ENCODE assay signal across 19 cellular contexts in the genomic region with DNA sequence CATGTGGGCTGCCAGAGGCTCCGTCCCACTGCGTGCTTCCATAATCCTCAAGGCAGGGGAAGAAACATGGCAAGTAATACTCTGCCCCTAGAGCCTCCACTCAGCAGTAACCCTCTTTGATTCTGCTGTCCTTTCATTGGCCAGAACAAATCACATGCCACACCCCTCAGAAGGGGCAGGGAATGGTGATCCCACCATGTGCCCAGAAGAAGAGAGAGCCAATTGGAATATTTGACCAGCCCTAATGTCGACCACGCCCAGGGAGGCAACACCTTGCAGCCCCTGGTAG.
DNase-seq lines count a peak whose midpoint lies in the region; ATAC-seq and TF ChIP-seq lines count a peak whose summit lies in the region.
"Had no signal": no experiment of that assay in that cellular context is flagged by ENCODE, and none has a peak within 500 bp of the region (broad histone marks: within the 10 kb centered on the region; RNA-seq: fewer than 3 reads in every experiment).

No MANE protein-coding gene starts in this region.

- no peak overlapping the region for H3K23ac ChIP-seq in IMR-90 (ENCODE audit: low read depth, low read length)
- no peak overlapping the region for H3K23ac ChIP-seq in mesenchymal stem cell (ENCODE audit: low read length in 2 of 2)

- peak overlapping the region in 1 of 2 experiments; percentile 32 for H2BK12ac ChIP-seq in mesenchymal stem cell (ENCODE audit: low read length in 2 of 2)

- peaks cover 17% of the 10 kb centered on the region for H3K9me1 ChIP-seq in IMR-90 (ENCODE audit: insufficient read depth, low read length)

- peaks cover 19 to 36% (median 30%) of the 10 kb centered on the region in 10 experiments for H3K4me1 ChIP-seq in BLaER1 treated with 17β-estradiol and CSF1 and Interleukin-3, amounts not matched to agents 10 nM and 100 nM
- H3K4me1 ChIP-seq in IMR-90 (ENCODE audit: control insufficient read depth, insufficient read depth, low read length) (peaks cover 14% of the 10 kb centered on the region), mesenchymal stem cell (ENCODE audit: control insufficient read depth, insufficient read depth, low read depth, low read length) (peaks cover 25% of the 10 kb centered on the region), neural progenitor cell (no peaks in the 10 kb centered on the region), SJCRH30 (peaks cover 54% of the 10 kb centered on the region)

- CTCF ChIA-PET in IMR-90 (lab: Yijun Ruan, JAX): no interaction called here

- no peak for TF ChIP-seq POLR2A in IMR-90 (IDR thresholded peaks at IDR 0.05; ENCODE audit: low read depth, low read length)

- DNase-seq in IMR-90 (no peak), mesenchymal stem cell (no peak), neural progenitor cell (ENCODE audit: low spot score) (no peak), SJCRH30 (no peak), HUDEP-2 (lab: John Stamatoyannopoulos, UW; ENCODE audit: unreplicated experiment in 76 of 76) (no peak)
- no peak for DNase-seq in NK-92 treated with Interleukin-12 subunit alpha and Interleukin-12 subunit beta, amount 100 ng/mL, for 24 hours (lab: John Stamatoyannopoulos, UW)
- DNase-seq: CD4-positive, alpha-beta T cell; CD8-positive, alpha-beta memory T cell; DMS 273 treated with DMSO at 0.1 percent for 48 hours; DMS79; EL; GDM1; H7; HCEC 1CT had no signal

- H3K9me3 Mint-ChIP-seq in neural progenitor cell: peaks cover 5% of the 10 kb centered on the region
- H3K9me3 Mint-ChIP-seq: CD14-positive monocyte; CD4-positive, alpha-beta T cell; CD8-positive, alpha-beta memory T cell had no signal

- H3K79me2 ChIP-seq in neural progenitor cell (ENCODE audit: low read depth): no peaks in the 10 kb centered on the region

- no peak overlapping the region for H3K18ac ChIP-seq in IMR-90 (ENCODE audit: low read depth, low read length)
- H3K18ac ChIP-seq in mesenchymal stem cell (ENCODE audit: low read depth in 1 of 2, low read length in 2 of 2): peak overlapping the region in 1 of 2 experiments; percentile 40

- no peak overlapping the region for H3K4me3 Mint-ChIP-seq in neural progenitor cell
- H3K4me3 Mint-ChIP-seq: CD14-positive monocyte; CD4-positive, alpha-beta T cell; CD8-positive, alpha-beta memory T cell had no signal

- in situ Hi-C loops in IMR-90 (cut with MboI; ENCODE audit: low sequenced_read_pairs): no loop called here

- no peak overlapping the region for H3K14ac ChIP-seq in IMR-90 (replicated peaks; ENCODE audit: low read depth, low read length)
- H3K14ac ChIP-seq in mesenchymal stem cell (ENCODE audit: low read length in 2 of 2): no peak overlapping the region

- ATAC-seq in IMR-90 (ENCODE audit: low read depth): no peak
- no peak for ATAC-seq in GM18867 (IDR thresholded peaks at IDR 0.05; ENCODE audit: unreplicated experiment)

- H3K27me3 ChIP-seq in BLaER1 treated with 17β-estradiol and CSF1 and Interleukin-3, amounts not matched to agents 10 nM and 100 nM: peaks cover 80 to 93% (median 91%) of the 10 kb centered on the region in 11 experiments
- H3K27me3 ChIP-seq in IMR-90 (ENCODE audit: control insufficient read depth, insufficient read depth, low read length) (no peaks in the 10 kb centered on the region; the same call in 1 of the 2 replicates), mesenchymal stem cell (ENCODE audit: control insufficient read depth in 1 of 2, insufficient read depth in 1 of 2, low read length in 2 of 2) (peaks cover 0 to 10% of the 10 kb centered on the region in 2 experiments), neural progenitor cell (no peaks in the 10 kb centered on the region), SJCRH30 (no peaks in the 10 kb centered on the region)

- BruUV-seq in IMR-90 (replicated peaks; lab: Mats Ljungman, UMichigan): no TSS peak

- 100% methylated on average over 1 of the region's 4 CpGs; no CpG with 5 or more reads in 1 of the 2 experiments for WGBS in IMR-90 (ENCODE audit: extremely low coverage in 2 of 2, insufficient read length in 1 of 2), 2 experiments
- 94% methylated on average over 4 of the region's 4 CpGs for WGBS in mesenchymal stem cell

- no peak overlapping the region for H2AK5ac ChIP-seq in IMR-90 (ENCODE audit: low read depth, low read length)
- peak overlapping the region; percentile 24 for H2AK5ac ChIP-seq in mesenchymal stem cell (ENCODE audit: low read length, severe bottlenecking)

- TF ChIP-seq CTCF in IMR-90 (conservative IDR thresholded peaks at IDR 0.05; ENCODE audit: low read depth, low read length) (no peak), neural progenitor cell (IDR thresholded peaks at IDR 0.05) (no peak)

- H3K9ac ChIP-seq in BLaER1 treated with 17β-estradiol and CSF1 and Interleukin-3, amounts not matched to agents 10 nM and 100 nM: no peak overlapping the region
- H3K9ac ChIP-seq in IMR-90 (ENCODE audit: low read depth, low read length) (no peak overlapping the region), mesenchymal stem cell (ENCODE audit: low read length) (no peak overlapping the region), neural progenitor cell (no peak overlapping the region)
- H3K9ac ChIP-seq: GM23248 had no signal

- peaks cover 0 to 84% (median 63%) of the 10 kb centered on the region in 11 experiments; a peak in 18 of 22 replicates for H4K20me1 ChIP-seq in BLaER1 treated with 17β-estradiol and CSF1 and Interleukin-3, amounts not matched to agents 10 nM and 100 nM
- H4K20me1 ChIP-seq in IMR-90 (ENCODE audit: insufficient read depth, low read length) (no peaks in the 10 kb centered on the region), neural progenitor cell (ENCODE audit: low read depth) (no peaks in the 10 kb centered on the region)

- no peak overlapping the region for H3K56ac ChIP-seq in IMR-90 (ENCODE audit: extremely low read depth, insufficient read depth, low read length)

- H3K4me1 Mint-ChIP-seq in neural progenitor cell: peaks cover 25% of the 10 kb centered on the region
- H3K4me1 Mint-ChIP-seq: CD8-positive, alpha-beta memory T cell had no signal

- TF ChIP-seq RAD21 in IMR-90 (IDR thresholded peaks at IDR 0.05; ENCODE audit: low read length): no peak

- no peak overlapping the region for H3K27ac ChIP-seq in BLaER1 treated with 17β-estradiol and CSF1 and Interleukin-3, amounts not matched to agents 10 nM and 100 nM
- H3K27ac ChIP-seq in IMR-90 (ENCODE audit: insufficient read depth, low read length) (no peak overlapping the region), mesenchymal stem cell (ENCODE audit: low read length, poor library complexity, severe bottlenecking) (no peak overlapping the region), neural progenitor cell (no peak overlapping the region), SJCRH30 (no peak overlapping the region)
- H3K27ac ChIP-seq: GM23248 had no signal

- H4K5ac ChIP-seq in IMR-90 (ENCODE audit: low read depth, low read length): no peak overlapping the region

- H3K4me3 ChIP-seq in BLaER1 treated with 17β-estradiol and CSF1 and Interleukin-3, amounts not matched to agents 10 nM and 100 nM: no peak overlapping the region
- H3K4me3 ChIP-seq in IMR-90 (ENCODE audit: insufficient read depth, low read depth, low read length) (no peak overlapping the region), mesenchymal stem cell (ENCODE audit: insufficient read depth in 1 of 2, low read depth in 1 of 2, low read length in 2 of 2) (no peak overlapping the region), neural progenitor cell (no peak overlapping the region), SJCRH30 (no peak overlapping the region)
- H3K4me3 ChIP-seq: GM12878, GM23248 had no signal

- H2BK20ac ChIP-seq in IMR-90 (ENCODE audit: low read depth, low read length): no peak overlapping the region

- H2AFZ ChIP-seq in IMR-90 (replicated peaks; ENCODE audit: low read length, poor library complexity) (no peak overlapping the region), mesenchymal stem cell (ENCODE audit: low read depth, low read length) (no peak overlapping the region), neural progenitor cell (replicated peaks) (no peak overlapping the region)
- H2AFZ ChIP-seq: GM23248 had no signal

- no peak overlapping the region for H2BK120ac ChIP-seq in IMR-90 (ENCODE audit: low read depth, low read length)
- H2BK120ac ChIP-seq in mesenchymal stem cell (ENCODE audit: low read depth, low read length): no peak overlapping the region

- no peaks in the 10 kb centered on the region for H3K36me3 Mint-ChIP-seq in neural progenitor cell
- H3K36me3 Mint-ChIP-seq: CD14-positive monocyte; CD8-positive, alpha-beta memory T cell had no signal

- peak overlapping the region; percentile 66 to 95 (median 88); a peak in 21 of 22 replicates for H3K4me2 ChIP-seq in BLaER1 treated with 17β-estradiol and CSF1 and Interleukin-3, amounts not matched to agents 10 nM and 100 nM
- H3K4me2 ChIP-seq in IMR-90 (ENCODE audit: low read depth, low read length) (no peak overlapping the region), mesenchymal stem cell (ENCODE audit: low read length, poor library complexity, severe bottlenecking) (no peak overlapping the region), neural progenitor cell (no peak overlapping the region)

- dilution Hi-C loops in IMR-90 (cut with HindIII; ENCODE audit: low sequenced_read_pairs, unreplicated experiment): no loop called here

- H3K4ac ChIP-seq in IMR-90 (ENCODE audit: low read depth, low read length) (no peak overlapping the region), mesenchymal stem cell (ENCODE audit: low read depth in 1 of 2, low read length in 2 of 2) (no peak overlapping the region)

- peaks cover 14% of the 10 kb centered on the region for H3K27me3 Mint-ChIP-seq in neural progenitor cell (ENCODE audit: insufficient read depth, low read depth)
- H3K27me3 Mint-ChIP-seq: CD4-positive, alpha-beta T cell had no signal

- intact Hi-C loops in IMR-90 (cut with micrococcal nuclease): no loop called here

- H2AK9ac ChIP-seq in IMR-90 (replicated peaks; ENCODE audit: low read depth, low read length, poor library complexity): peak overlapping the region; percentile 39

- no peaks in the 10 kb centered on the region for H3F3A ChIP-seq in neural progenitor cell (ENCODE audit: low read depth)

- H2BK5ac ChIP-seq in IMR-90 (ENCODE audit: low read depth, low read length, poor library complexity, severe bottlenecking) (no peak overlapping the region), mesenchymal stem cell (ENCODE audit: low read depth, low read length, poor library complexity, severe bottlenecking) (no peak overlapping the region)

- H2BK15ac ChIP-seq in IMR-90 (ENCODE audit: low read depth, low read length) (no peak overlapping the region), mesenchymal stem cell (ENCODE audit: low read depth, poor library complexity, severe bottlenecking) (peak overlapping the region; percentile 87)

- no peak overlapping the region for H4K8ac ChIP-seq in IMR-90 (ENCODE audit: low read depth in 2 of 2, low read length in 2 of 2)
- H4K8ac ChIP-seq in mesenchymal stem cell (ENCODE audit: low read length): peak overlapping the region; percentile 31

- peak overlapping the region; percentile 28 for H3K27ac Mint-ChIP-seq in neural progenitor cell
- H3K27ac Mint-ChIP-seq: CD14-positive monocyte; CD4-positive, alpha-beta T cell; CD8-positive, alpha-beta memory T cell had no signal

- H3K79me1 ChIP-seq in IMR-90 (ENCODE audit: low read depth in 1 of 2, low read length in 2 of 2) (no peaks in the 10 kb centered on the region), mesenchymal stem cell (replicated peaks; ENCODE audit: low read length, poor library complexity, severe bottlenecking) (no peaks in the 10 kb centered on the region)

- H3K36me3 ChIP-seq in BLaER1 treated with 17β-estradiol and CSF1 and Interleukin-3, amounts not matched to agents 10 nM and 100 nM: no peaks in the 10 kb centered on the region
- H3K36me3 ChIP-seq in IMR-90 (ENCODE audit: control insufficient read depth, insufficient read depth, low read length): no peaks in the 10 kb centered on the region
- no peaks in the 10 kb centered on the region for H3K36me3 ChIP-seq in mesenchymal stem cell (ENCODE audit: control insufficient read depth in 1 of 2, insufficient read depth in 2 of 2, low read depth in 1 of 2, low read length in 2 of 2)
- no peaks in the 10 kb centered on the region for H3K36me3 ChIP-seq in neural progenitor cell
- H3K36me3 ChIP-seq in SJCRH30: no peaks in the 10 kb centered on the region

- H4K91ac ChIP-seq in IMR-90 (ENCODE audit: insufficient read depth, low read depth, low read length) (no peak overlapping the region), mesenchymal stem cell (ENCODE audit: low read length) (no peak overlapping the region)

- no peaks in the 10 kb centered on the region for H3K9me3 ChIP-seq in BLaER1 treated with 17β-estradiol and CSF1 and Interleukin-3, amounts not matched to agents 10 nM and 100 nM (replicated peaks in 1 of 11)
- H3K9me3 ChIP-seq in IMR-90 (ENCODE audit: control insufficient read depth, insufficient read depth, low read length): no peaks in the 10 kb centered on the region
- H3K9me3 ChIP-seq in mesenchymal stem cell (ENCODE audit: control insufficient read depth, low read length): no peaks in the 10 kb centered on the region
- no peaks in the 10 kb centered on the region for H3K9me3 ChIP-seq in neural progenitor cell (ENCODE audit: low read depth)
- H3K9me3 ChIP-seq in SJCRH30 (replicated peaks): no peaks in the 10 kb centered on the region

- POLR2A ChIA-PET in IMR-90 (lab: Charles Lee; ENCODE audit: unreplicated experiment): no interaction called here

Comparison
In these comparisons a context has a peak if more than half of its experiments do, and no peak if none do; other contexts are left out.
1. H3K4me2 ChIP-seq: peak in BLaER1 treated with 17β-estradiol and CSF1 and Interleukin-3, amounts not matched to agents 10 nM and 100 nM (11 of 11); none in IMR-90 (single experiment), mesenchymal stem cell (single experiment) and neural progenitor cell (single experiment).